ENCODE assay signal across 8 cellular contexts in the genomic region with DNA sequence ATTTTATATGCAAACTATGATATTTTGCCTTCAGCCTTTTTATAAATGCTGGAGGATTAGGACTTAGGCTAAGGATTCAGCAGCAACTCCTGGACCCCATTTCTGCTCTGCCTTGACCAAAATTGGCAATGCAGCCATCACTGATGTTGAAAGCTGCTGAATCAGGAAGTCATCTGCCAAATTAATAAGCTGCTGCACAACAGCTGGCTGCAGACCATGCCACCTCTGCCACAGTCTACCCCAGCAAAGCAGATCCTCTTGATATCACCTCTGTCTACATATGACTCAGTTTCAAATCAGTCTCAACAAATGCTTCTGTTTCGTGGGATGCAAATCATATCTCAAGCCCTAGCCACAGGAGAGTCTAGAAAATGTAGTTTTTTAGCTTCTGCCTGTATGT. TPM values are rescaled to one million over a fixed set of nuclear protein-coding genes. Genes with fewer than 3 reads are reported as not detected.
DNase-seq lines count a peak whose midpoint lies in the region; ATAC-seq, FAIRE-seq and TF ChIP-seq lines count a peak whose summit lies in the region.

No MANE protein-coding gene starts in this region.

- no peak for TF ChIP-seq RAD21 in A549 (conservative IDR thresholded peaks at IDR 0.05 in 1 of 2, IDR thresholded peaks at IDR 0.05 in 1 of 2)

- ATAC-seq in A549, result no peak
- ATAC-seq in GM19395 (IDR thresholded peaks at IDR 0.05; ENCODE audit: unreplicated experiment), result peak; percentile 46
- ATAC-seq in HG03432 (IDR thresholded peaks at IDR 0.05; ENCODE audit: unreplicated experiment), result peak; percentile 56

- TF ChIP-seq CTCF in A549 (IDR thresholded peaks at IDR 0.05) (no peak), keratinocyte (optimal IDR thresholded peaks at IDR 0.05 in 1 of 3, IDR thresholded peaks at IDR 0.05 in 1 of 3, conservative IDR thresholded peaks at IDR 0.05 in 1 of 3; ENCODE audit: extremely low read depth in 1 of 3, insufficient read depth in 2 of 3, low read length in 3 of 3) (no peak), prostate gland (IDR thresholded peaks at IDR 0.05) (no peak), uterus (IDR thresholded peaks at IDR 0.05) (no peak)

- H4K20me1 ChIP-seq in keratinocyte (ENCODE audit: control insufficient read depth, extremely low read depth, insufficient read depth, low read length), result no peaks in the 10 kb centered on the region

- TF ChIP-seq EP300 in A549 (IDR thresholded peaks at IDR 0.05), result no peak

- no peak overlapping the region for H3K4me2 ChIP-seq in A549
- no peak overlapping the region for H3K4me2 ChIP-seq in keratinocyte (ENCODE audit: control insufficient read depth, extremely low read depth, insufficient read depth, low read depth, low read length)

- H3K36me3 ChIP-seq in keratinocyte (ENCODE audit: control insufficient read depth in 2 of 2, extremely low read depth in 1 of 2, insufficient read depth in 2 of 2, low read length in 2 of 2) (no peaks in the 10 kb centered on the region), prostate gland (no peaks in the 10 kb centered on the region), uterus (no peaks in the 10 kb centered on the region)

- no peak overlapping the region for H3K9ac ChIP-seq in keratinocyte (ENCODE audit: control insufficient read depth, extremely low read depth, insufficient read depth, low read length)

- intact Hi-C loops in prostate gland (cut with DNase I), result no loop called here
- intact Hi-C loops in uterus (cut with DNase I; ENCODE audit: low total_unique reads), result no loop called here

- H3K4me3 ChIP-seq in A549 (no peak overlapping the region), keratinocyte (ENCODE audit: control insufficient read depth in 2 of 3, extremely low read depth in 1 of 3, insufficient read depth in 2 of 3, low read depth in 1 of 3, low read length in 3 of 3) (no peak overlapping the region), prostate gland (no peak overlapping the region), uterus (no peak overlapping the region)

- H3K27ac ChIP-seq in A549 (no peak overlapping the region), keratinocyte (ENCODE audit: control insufficient read depth, insufficient read depth, low read length) (no peak overlapping the region), prostate gland (no peak overlapping the region), uterus (peak overlapping the region in 1 of 2 donors; percentile 43)

- no peaks in the 10 kb centered on the region for H3K79me2 ChIP-seq in keratinocyte (ENCODE audit: control insufficient read depth, insufficient read depth, low read length)

- peak overlapping the region; percentile 27 for H2AFZ ChIP-seq in keratinocyte (ENCODE audit: control insufficient read depth, low read length)

- H3K4me1 ChIP-seq in A549 (peaks cover 6% of the 10 kb centered on the region; the same call in 1 of the 3 replicates), keratinocyte (ENCODE audit: control insufficient read depth, extremely low read depth, insufficient read depth, low read length) (no peaks in the 10 kb centered on the region), prostate gland (replicated peaks) (no peaks in the 10 kb centered on the region), uterus (no peaks in the 10 kb centered on the region)

- WGBS in A549 (ENCODE audit: missing lambda C conversion rate), result 55% methylated on average over 1 of the region's 1 CpG
- 85% methylated on average over 1 of the region's 1 CpG for WGBS in prostate gland

- no peaks in the 10 kb centered on the region for H3K9me3 ChIP-seq in A549
- H3K9me3 ChIP-seq in keratinocyte (ENCODE audit: control insufficient read depth, low read depth, low read length), result no peaks in the 10 kb centered on the region
- no peaks in the 10 kb centered on the region for H3K9me3 ChIP-seq in prostate gland
- H3K9me3 ChIP-seq in uterus, result no peaks in the 10 kb centered on the region

- dilution Hi-C loops in keratinocyte (cut with MboI; ENCODE audit: extremely low pct_ligation_motif_present, low sequenced_read_pairs), result no loop called here

- no peak for DNase-seq in A549 (ENCODE audit: low read depth in 1 of 2, low spot score in 1 of 2)
- DNase-seq in activated CD4-positive, alpha-beta T cell treated with anti-CD3 and anti-CD28 coated beads, Interleukin-2, amount 50 U/mL, for 1 hour, result peak; percentile 27
- no peak for DNase-seq in keratinocyte (ENCODE audit: low read depth, low spot score)
- no peak for DNase-seq in prostate gland (ENCODE audit: low spot score)
- no peak for DNase-seq in RKO (ENCODE audit: low spot score)
- DNase-seq in uterus, result no peak

- H3K9me1 ChIP-seq in keratinocyte (ENCODE audit: control insufficient read depth, extremely low read depth, insufficient read depth, low read length), result no peaks in the 10 kb centered on the region

- FAIRE-seq in A549 (lab: Jason Lieb, UNC) (no peak), keratinocyte (lab: Jason Lieb, UNC) (peak; percentile 43)

- POLR2A ChIA-PET in A549 (lab: Yijun Ruan, JAX), result no interaction called here

- no peak for TF ChIP-seq POLR2A in A549 (IDR thresholded peaks at IDR 0.05; ENCODE audit: low read length)
- TF ChIP-seq POLR2A in prostate gland (IDR thresholded peaks at IDR 0.05), result no peak
- TF ChIP-seq POLR2A in uterus (IDR thresholded peaks at IDR 0.05), result no peak

- CTCF ChIA-PET in A549 (lab: Yijun Ruan, JAX), result interaction anchor here (0.6 to 1.0 kb wide), 2 partner anchors 101 to 629 kb away, joined by 3 read pairs; no protein-coding TSS in a partner anchor

- no peaks in the 10 kb centered on the region for H3K27me3 ChIP-seq in keratinocyte (ENCODE audit: control insufficient read depth, extremely low read depth, insufficient read depth, low read length)
- no peaks in the 10 kb centered on the region for H3K27me3 ChIP-seq in prostate gland (replicated peaks; ENCODE audit: insufficient read depth)
- no peaks in the 10 kb centered on the region for H3K27me3 ChIP-seq in uterus

TF ChIP-seq in A549, 52 proteins besides CTCF, POLR2A, EP300 and RAD21:
- TF ChIP-seq MAFK (IDR thresholded peaks at IDR 0.05; ENCODE audit: partially characterized antibody) (peak; percentile 12), MAX (IDR thresholded peaks at IDR 0.05) (no peak)

RNA-seq across cellular contexts. Expression of gene SOS1, which starts 7.1 kb away (rescaled TPM):
- polyA plus RNA-seq in A549 (2011; rRNA removed) (45.5 and 48.9 TPM in 2 replicates), A549 (2017; fragmentation: RNase III; extraction: RNeasy Plus Mini Kit Qiagen cat#74134 plus additional on column Dnase treatment) (17.0 to 19.6 TPM (median 19.5 TPM) in 3 replicates), keratinocyte (16.5 to 21.5 TPM (median 17.2 TPM) in 3 replicates)
- polyA plus RNA-seq in A549 (2012; cell fraction: cytosol; rRNA removed), result 6.8 and 8.2 TPM in 2 replicates
- 9.4 and 10.6 TPM in 2 replicates for polyA plus RNA-seq in A549 (2012; cell fraction: nucleus; rRNA removed)
- polyA minus RNA-seq in A549 (2011; rRNA and poly(A)+ RNA removed), result 24.3 and 37.8 TPM in 2 replicates
- polyA plus RNA-seq in keratinocyte (2011; ENCODE audit: low read depth), result 25.6 TPM
- 7.6 and 19.7 TPM in 2 replicates for polyA plus RNA-seq in keratinocyte (2011; cell fraction: cytosol; rRNA removed)
- 33.4 and 40.1 TPM in 2 replicates for polyA plus RNA-seq in keratinocyte (2011; cell fraction: nucleus; rRNA removed)
- polyA plus RNA-seq in keratinocyte (2012; ENCODE audit: low replicate concordance), result 9.2 and 12.3 TPM in 2 replicates
- polyA minus RNA-seq in keratinocyte, result 12.7 to 51.7 TPM (median 48.5 TPM) in 3 replicates
- polyA minus RNA-seq in keratinocyte (2011; cell fraction: cytosol; rRNA and poly(A)+ RNA removed), result 17.5 TPM
- polyA minus RNA-seq in keratinocyte (2011; cell fraction: nucleus; rRNA and poly(A)+ RNA removed), result 22.8 and 52.8 TPM in 2 replicates
- total RNA-seq in prostate gland (10 to 100 TPM; 35.0 to 54.1 TPM), uterus (100 to 1,000 TPM in 1 of 4 donors, 10 to 100 TPM in 3; 13.3 to 107 (median 40.8) TPM)

Comparison
In these comparisons a context has a peak if more than half of its experiments do, and no peak if none do; other contexts are left out.
1. ATAC-seq: peak in GM19395 (single experiment) and HG03432 (single experiment); none in A549 (0 of 2).